Comparison of ENCODE assay signal across 8 cellular contexts in the genomic region with DNA sequence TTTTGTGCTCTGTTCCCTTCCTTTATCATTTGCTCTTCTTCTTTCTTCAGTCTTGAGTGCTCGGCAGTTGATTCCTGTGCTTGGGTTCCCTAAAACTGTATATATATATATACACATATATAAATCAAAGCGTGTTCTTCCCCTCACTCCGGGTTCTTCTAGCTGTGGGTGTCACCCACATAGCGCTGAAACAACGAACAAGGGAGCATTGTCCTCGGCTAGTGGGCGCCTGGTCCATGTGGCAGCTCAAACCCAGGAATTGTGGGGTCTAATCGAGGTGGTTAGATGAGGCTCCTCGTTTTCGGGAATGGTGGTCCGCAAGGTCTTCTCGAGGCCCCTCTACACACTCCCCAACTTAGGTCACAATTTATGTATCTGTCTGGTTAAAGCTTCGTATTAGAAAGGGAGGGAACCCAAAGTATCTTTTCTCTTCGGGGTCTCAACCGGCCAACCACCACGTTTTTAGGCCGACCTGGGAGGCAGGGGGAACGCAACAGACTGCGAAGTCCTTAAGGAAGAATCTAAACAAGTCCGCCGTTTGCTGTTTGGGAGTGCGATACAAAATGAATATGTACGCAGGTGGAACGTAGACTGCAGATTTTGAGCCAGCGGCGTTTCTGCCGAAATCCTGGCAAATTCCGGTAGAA. TPM values are rescaled to one million over a fixed set of nuclear protein-coding genes. Genes with fewer than 3 reads are reported as not detected.
DNase-seq lines count a peak whose midpoint lies in the region; ATAC-seq, FAIRE-seq and TF ChIP-seq lines count a peak whose summit lies in the region.

No MANE protein-coding gene starts in this region.

- no peaks in the 10 kb centered on the region for H4K20me1 ChIP-seq in Karpas-422 (ENCODE audit: insufficient read depth, low read depth, low read length)

- in situ Hi-C loops in transverse colon (cut with MboI; ENCODE audit: low pct_ligation_motif_present in 1 of 4, low pct_unique_long_range_greater_than_20kb in 1 of 4, low sequenced_read_pairs in 3 of 4) = no loop called here

- H3K27ac Mint-ChIP-seq in memory B cell = peak overlapping the region; percentile 98

- H3K9me2 ChIP-seq in Karpas-422 (replicated peaks; ENCODE audit: insufficient read depth, low read length) = no peaks in the 10 kb centered on the region

- H3K27me3 Mint-ChIP-seq in memory B cell = no peaks in the 10 kb centered on the region

- DNase-seq in GM12864 (ENCODE audit: low read depth) (no peak), Karpas-422 (no peak), bronchial epithelial cell (ENCODE audit: low read depth) (no peak), memory B cell (ENCODE audit: low spot score in 2 of 2) (no peak), transverse colon (no peak), EL (no peak), GM19239 (ENCODE audit: insufficient read length, low spot score) (no peak)

- WGBS in transverse colon (ENCODE audit: low coverage in 1 of 2), 2 donors = 16 to 27% methylated on average over 16 to 28 of the region's 28 CpGs

- H2AFZ ChIP-seq in Karpas-422 (ENCODE audit: low read length) = peak overlapping the region; percentile 85

- no peak for TF ChIP-seq EP300 in transverse colon (IDR thresholded peaks at IDR 0.05; ENCODE audit: low read depth)

- no peaks in the 10 kb centered on the region for H3K9me3 Mint-ChIP-seq in memory B cell

- peaks cover 10% of the 10 kb centered on the region for H3K4me1 Mint-ChIP-seq in memory B cell

- peaks cover 25% of the 10 kb centered on the region for H3K79me2 ChIP-seq in Karpas-422 (ENCODE audit: low read length)

- no peak for ATAC-seq in memory B cell (ENCODE audit: low read depth)
- ATAC-seq in HG03521 (IDR thresholded peaks at IDR 0.05; ENCODE audit: unreplicated experiment) = no peak

- H3K4me1 ChIP-seq in Karpas-422 (ENCODE audit: low read length) = peaks cover 34% of the 10 kb centered on the region
- peaks cover 0 to 17% (median 4%) of the 10 kb centered on the region in 4 donors for H3K4me1 ChIP-seq in transverse colon

- intact Hi-C loops in transverse colon (cut with DNase I; ENCODE audit: low total_unique reads) = no loop called here

- FAIRE-seq in bronchial epithelial cell (lab: Jason Lieb, UNC) = no peak
- no peak for FAIRE-seq in GM19239 (lab: Jason Lieb, UNC)

- no peaks in the 10 kb centered on the region for H3K36me3 Mint-ChIP-seq in memory B cell

- no peak overlapping the region for H3K27ac ChIP-seq in Karpas-422 (ENCODE audit: low read length)
- peak overlapping the region; percentile 89 to 95 (median 92) for H3K27ac ChIP-seq in transverse colon

- H3K36me3 ChIP-seq in Karpas-422 (ENCODE audit: insufficient read depth, low read length) = no peaks in the 10 kb centered on the region
- peaks cover 1% of the 10 kb centered on the region for H3K36me3 ChIP-seq in bronchial epithelial cell (ENCODE audit: control insufficient read depth, insufficient read depth, low read length)
- H3K36me3 ChIP-seq in transverse colon = no peaks in the 10 kb centered on the region

- no peaks in the 10 kb centered on the region for H3K27me3 ChIP-seq in Karpas-422 (ENCODE audit: low read length)
- H3K27me3 ChIP-seq in bronchial epithelial cell (ENCODE audit: control insufficient read depth, insufficient read depth, low read length) = no peaks in the 10 kb centered on the region
- H3K27me3 ChIP-seq in transverse colon = no peaks in the 10 kb centered on the region

- TF ChIP-seq CTCF in GM12864 (IDR thresholded peaks at IDR 0.05; ENCODE audit: low read depth, low read length, missing control alignments) (no peak), bronchial epithelial cell (IDR thresholded peaks at IDR 0.05; ENCODE audit: insufficient read depth, low read length, severe bottlenecking) (no peak), transverse colon (IDR thresholded peaks at IDR 0.05) (no peak)

- H3K9me3 ChIP-seq in Karpas-422 (ENCODE audit: low read length) = no peaks in the 10 kb centered on the region
- no peaks in the 10 kb centered on the region for H3K9me3 ChIP-seq in transverse colon

- peak overlapping the region; percentile 95 for H3K9ac ChIP-seq in Karpas-422 (ENCODE audit: low read length)

- H3K4me3 Mint-ChIP-seq in memory B cell = peak overlapping the region; percentile 98

- peak overlapping the region; percentile 100 for H3K4me2 ChIP-seq in Karpas-422 (ENCODE audit: low read depth, low read length, poor library complexity, severe bottlenecking)

- no peak for TF ChIP-seq POLR2A in transverse colon (IDR thresholded peaks at IDR 0.05)

- H3K4me3 ChIP-seq in GM12864 (ENCODE audit: low read depth, low read length) (peak overlapping the region; percentile 65), Karpas-422 (ENCODE audit: low read length) (peak overlapping the region; percentile 95), bronchial epithelial cell (ENCODE audit: low read depth, low read length) (peak overlapping the region; percentile 86), transverse colon (peak overlapping the region; percentile 77 to 94 (median 84))

RNA-seq across cellular contexts. Expression of a gene that starts 0.5 kb away (rescaled TPM):
- 14.2 and 48.8 TPM in 2 replicates for total RNA-seq in Karpas-422 (2014; rRNA removed; shearing (Covaris generic); ENCODE audit: low replicate concordance)
- total RNA-seq in bronchial epithelial cell = 14.8 and 15.0 TPM in 2 replicates
- 100 to 1,000 TPM in 1 of 4 donors, 10 to 100 TPM in 3; 32.1 to 223 (median 52.5) TPM for total RNA-seq in transverse colon

RNA-seq across cellular contexts. Expression of a gene that starts 3.9 kb away (rescaled TPM):
- 4.0 and 6.9 TPM in 2 replicates for total RNA-seq in Karpas-422 (2014; rRNA removed; shearing (Covaris generic); ENCODE audit: low replicate concordance)
- under 0.01 and 0.13 TPM in 2 replicates for total RNA-seq in bronchial epithelial cell
- total RNA-seq in transverse colon = 1 to 10 TPM; 1.4 to 3.0 (median 1.6) TPM

RNA-seq across cellular contexts. Expression of a gene that starts 54.0 kb away (rescaled TPM):
- total RNA-seq in Karpas-422 (2014; rRNA removed; shearing (Covaris generic); ENCODE audit: low replicate concordance) = not detected in 2 replicates
- total RNA-seq in bronchial epithelial cell (not detected in 2 replicates), transverse colon (not detected)

RNA-seq across cellular contexts. Expression of a gene that starts 55.1 kb away (rescaled TPM):
- total RNA-seq in Karpas-422 (2014; rRNA removed; shearing (Covaris generic); ENCODE audit: low replicate concordance) = 0.14 TPM in 1 of 2 replicates, not detected in the other
- total RNA-seq in bronchial epithelial cell (0.26 and 3.5 TPM in 2 replicates), transverse colon (1 to 10 TPM in 2 of 4 donors, not detected in 2; 1.8 to 2.1 TPM)
